Comparison of ENCODE assay signal across 20 cellular contexts in the genomic region with DNA sequence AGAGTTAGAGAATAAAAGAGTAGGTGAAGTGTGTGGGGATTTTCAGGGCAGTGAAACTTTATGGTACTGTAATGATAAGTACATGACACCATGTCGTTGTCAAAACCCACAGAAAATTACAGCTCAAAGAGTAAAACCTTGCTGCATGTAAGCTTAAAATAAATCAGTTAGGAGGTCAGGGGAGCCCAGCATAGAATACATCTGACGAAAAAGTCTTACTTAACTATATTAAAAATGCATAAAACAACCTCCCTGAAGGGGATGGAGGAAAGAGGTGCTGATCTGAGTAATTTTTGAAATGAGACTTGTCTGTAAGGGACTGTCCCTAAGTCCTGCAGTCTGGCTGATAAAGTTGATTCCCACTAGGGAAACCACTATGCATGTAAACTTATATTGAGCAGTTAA. TPM values are rescaled to one million over a fixed set of nuclear protein-coding genes. Genes with fewer than 3 reads are reported as not detected.
DNase-seq lines count a peak whose midpoint lies in the region; ATAC-seq and TF ChIP-seq lines count a peak whose summit lies in the region.
"Had no signal": no experiment of that assay in that cellular context is flagged by ENCODE, and none has a peak within 500 bp of the region (broad histone marks: within the 10 kb centered on the region; RNA-seq: fewer than 3 reads in every experiment).

No MANE protein-coding gene starts in this region.

- H2AFZ ChIP-seq in OCI-LY3 (ENCODE audit: low read depth, low read length) (no peak overlapping the region), MM.1S (ENCODE audit: low read length) (no peak overlapping the region)
- H2AFZ ChIP-seq: neural progenitor cell had no signal

- peaks cover 32% of the 10 kb centered on the region for H3K27me3 Mint-ChIP-seq in activated T-cell treated with anti-CD3 and anti-CD28 coated beads, Interleukin-2, amount 50 U/mL, for 4 hours (ENCODE audit: low read depth)
- H3K27me3 Mint-ChIP-seq in stimulated activated memory B cell treated with anti-CD40 and anti-IgM and Interleukin-4, amounts not matched to agents 10 μg/mL and 1 μg/mL and 100 μg/mL, for 72 hours = peaks cover 40% of the 10 kb centered on the region

- H3K9me3 ChIP-seq in OCI-LY3 (ENCODE audit: insufficient read depth, low read length) (no peaks in the 10 kb centered on the region), MM.1S (replicated peaks; ENCODE audit: insufficient read depth, low read length) (no peaks in the 10 kb centered on the region)
- H3K9me3 ChIP-seq: gastrocnemius medialis, left lung, uterus had no signal

- H3K9ac ChIP-seq in OCI-LY3 (ENCODE audit: low read length) (no peak overlapping the region), MM.1S (ENCODE audit: low read length) (no peak overlapping the region)
- H3K9ac ChIP-seq: neural progenitor cell had no signal

- no peaks in the 10 kb centered on the region for H3K9me3 Mint-ChIP-seq in activated T-cell treated with anti-CD3 and anti-CD28 coated beads, Interleukin-2, amount 50 U/mL, for 4 hours
- no peaks in the 10 kb centered on the region for H3K9me3 Mint-ChIP-seq in stimulated activated memory B cell treated with anti-CD40 and anti-IgM and Interleukin-4, amounts not matched to agents 10 μg/mL and 1 μg/mL and 100 μg/mL, for 72 hours
- H3K9me3 Mint-ChIP-seq: brain; CD4-positive, alpha-beta T cell; neural progenitor cell had no signal

- no peak overlapping the region for H3K4me3 Mint-ChIP-seq in activated T-cell treated with anti-CD3 and anti-CD28 coated beads, Interleukin-2, amount 50 U/mL, for 4 hours
- H3K4me3 Mint-ChIP-seq in stimulated activated memory B cell treated with anti-CD40 and anti-IgM and Interleukin-4, amounts not matched to agents 10 μg/mL and 1 μg/mL and 100 μg/mL, for 72 hours = no peak overlapping the region
- H3K4me3 Mint-ChIP-seq: brain; CD4-positive, alpha-beta T cell; neural progenitor cell had no signal

- H3K4me2 ChIP-seq in OCI-LY3 (ENCODE audit: low read length) = peak overlapping the region; percentile 58
- H3K4me2 ChIP-seq in MM.1S (ENCODE audit: low read depth, low read length) = no peak overlapping the region
- H3K4me2 ChIP-seq: neural progenitor cell had no signal

- H3K4me3 ChIP-seq in OCI-LY3 (ENCODE audit: low read length) (peak overlapping the region; percentile 13), MM.1S (ENCODE audit: low read length) (no peak overlapping the region)
- H3K4me3 ChIP-seq: coronary artery, gastrocnemius medialis, left lung, neural progenitor cell, uterus had no signal

- no peak for DNase-seq in activated T-cell treated with anti-CD3 and anti-CD28 coated beads, Interleukin-2, amount 50 U/mL, for 4 hours
- no peak for DNase-seq in activated T-cell treated with anti-CD3 and anti-CD28 coated beads, Interleukin-2, amount 50 U/mL, for 1 hour
- DNase-seq in stimulated activated CD4-positive, alpha-beta T cell treated with anti-CD3 and anti-CD28 coated beads, Interleukin-4, amount 100 ng/mL, for 1 hour = no peak
- no peak for DNase-seq in T1000 (lab: John Stamatoyannopoulos, UW)
- DNase-seq in MM.1S = no peak
- DNase-seq: CD4-positive, alpha-beta T cell; DMS53; gastrocnemius medialis; left lung; NCI-H1417 treated with DMSO at 0.1 percent for 48 hours; NCI-H2171; NCI-H69; uterus had no signal

- H4K20me1 ChIP-seq in OCI-LY3 (ENCODE audit: insufficient read depth, low read length) (no peaks in the 10 kb centered on the region), MM.1S (ENCODE audit: insufficient read depth, low read length) (no peaks in the 10 kb centered on the region)

- peak overlapping the region; percentile 46 for H3K27ac ChIP-seq in OCI-LY3 (ENCODE audit: low read length)
- no peak overlapping the region for H3K27ac ChIP-seq in MM.1S (ENCODE audit: low read length)
- H3K27ac ChIP-seq: coronary artery, gastrocnemius medialis, left lung, neural progenitor cell, uterus had no signal

- TF ChIP-seq CTCF in OCI-LY3 (IDR thresholded peaks at IDR 0.05; ENCODE audit: low read depth, low read length) (no peak), MM.1S (IDR thresholded peaks at IDR 0.05; ENCODE audit: low read length) (no peak)

- no peaks in the 10 kb centered on the region for H3F3A ChIP-seq in MM.1S (ENCODE audit: insufficient read depth, low read length)

- H3K36me3 ChIP-seq in OCI-LY3 (replicated peaks; ENCODE audit: low read depth, low read length) = no peaks in the 10 kb centered on the region
- H3K36me3 ChIP-seq in MM.1S (replicated peaks; ENCODE audit: insufficient read depth, low read length) = no peaks in the 10 kb centered on the region
- H3K36me3 ChIP-seq: gastrocnemius medialis, left lung, neural progenitor cell, uterus had no signal

- H3K79me2 ChIP-seq in OCI-LY3 (ENCODE audit: low read length) (no peaks in the 10 kb centered on the region), MM.1S (ENCODE audit: low read length) (no peaks in the 10 kb centered on the region)

- no peaks in the 10 kb centered on the region for H3K36me3 Mint-ChIP-seq in activated T-cell treated with anti-CD3 and anti-CD28 coated beads, Interleukin-2, amount 50 U/mL, for 4 hours (ENCODE audit: insufficient read depth)
- H3K36me3 Mint-ChIP-seq in stimulated activated memory B cell treated with anti-CD40 and anti-IgM and Interleukin-4, amounts not matched to agents 10 μg/mL and 1 μg/mL and 100 μg/mL, for 72 hours = no peaks in the 10 kb centered on the region
- H3K36me3 Mint-ChIP-seq: brain, neural progenitor cell had no signal

- H3K27ac Mint-ChIP-seq in stimulated activated memory B cell treated with anti-CD40 and anti-IgM and Interleukin-4, amounts not matched to agents 10 μg/mL and 1 μg/mL and 100 μg/mL, for 72 hours = no peak overlapping the region
- H3K27ac Mint-ChIP-seq: brain; CD4-positive, alpha-beta T cell; neural progenitor cell had no signal

- H3K27me3 ChIP-seq in OCI-LY3 (ENCODE audit: low read depth, low read length) = no peaks in the 10 kb centered on the region
- no peaks in the 10 kb centered on the region for H3K27me3 ChIP-seq in MM.1S (replicated peaks; ENCODE audit: insufficient read depth, low read length)
- H3K27me3 ChIP-seq: gastrocnemius medialis, left lung, neural progenitor cell, uterus had no signal

- H3K9me2 ChIP-seq in MM.1S (replicated peaks; ENCODE audit: insufficient read depth, low read length) = no peaks in the 10 kb centered on the region

- peaks cover 16% of the 10 kb centered on the region for H3K4me1 ChIP-seq in OCI-LY3 (ENCODE audit: low read length)
- no peaks in the 10 kb centered on the region for H3K4me1 ChIP-seq in MM.1S (ENCODE audit: low read length)
- H3K4me1 ChIP-seq: neural progenitor cell, uterus had no signal

- H3K4me1 Mint-ChIP-seq in activated T-cell treated with anti-CD3 and anti-CD28 coated beads, Interleukin-2, amount 50 U/mL, for 4 hours (ENCODE audit: low read depth) = peaks cover 3% of the 10 kb centered on the region
- no peaks in the 10 kb centered on the region for H3K4me1 Mint-ChIP-seq in stimulated activated memory B cell treated with anti-CD40 and anti-IgM and Interleukin-4, amounts not matched to agents 10 μg/mL and 1 μg/mL and 100 μg/mL, for 72 hours
- H3K4me1 Mint-ChIP-seq: neural progenitor cell had no signal

- ATAC-seq in activated T-cell treated with anti-CD3 and anti-CD28 coated beads, Interleukin-2, amount 50 U/mL, for 4 hours = peak; percentile 72 to 75
- peak; percentile 54 for ATAC-seq in GM21381 (IDR thresholded peaks at IDR 0.05; ENCODE audit: unreplicated experiment)
- ATAC-seq in stimulated activated memory B cell treated with anti-CD40 and anti-IgM and Interleukin-4, amounts not matched to agents 10 μg/mL and 1 μg/mL and 100 μg/mL, for 72 hours = peak; percentile 72
- ATAC-seq: gastrocnemius medialis, left lung had no signal

RNA-seq across cellular contexts. Expression of gene AKR1E2, which starts 49.8 kb away (rescaled TPM):
- 1 to 10 TPM; 3.8 to 7.9 (median 5.2) TPM for total RNA-seq in activated T-cell treated with anti-CD3 and anti-CD28 coated beads, Interleukin-2, amount 50 U/mL, for 4 hours
- total RNA-seq: HT1080 had no signal
